9 cellular contexts compared by ENCODE assay signal in the genomic region with DNA sequence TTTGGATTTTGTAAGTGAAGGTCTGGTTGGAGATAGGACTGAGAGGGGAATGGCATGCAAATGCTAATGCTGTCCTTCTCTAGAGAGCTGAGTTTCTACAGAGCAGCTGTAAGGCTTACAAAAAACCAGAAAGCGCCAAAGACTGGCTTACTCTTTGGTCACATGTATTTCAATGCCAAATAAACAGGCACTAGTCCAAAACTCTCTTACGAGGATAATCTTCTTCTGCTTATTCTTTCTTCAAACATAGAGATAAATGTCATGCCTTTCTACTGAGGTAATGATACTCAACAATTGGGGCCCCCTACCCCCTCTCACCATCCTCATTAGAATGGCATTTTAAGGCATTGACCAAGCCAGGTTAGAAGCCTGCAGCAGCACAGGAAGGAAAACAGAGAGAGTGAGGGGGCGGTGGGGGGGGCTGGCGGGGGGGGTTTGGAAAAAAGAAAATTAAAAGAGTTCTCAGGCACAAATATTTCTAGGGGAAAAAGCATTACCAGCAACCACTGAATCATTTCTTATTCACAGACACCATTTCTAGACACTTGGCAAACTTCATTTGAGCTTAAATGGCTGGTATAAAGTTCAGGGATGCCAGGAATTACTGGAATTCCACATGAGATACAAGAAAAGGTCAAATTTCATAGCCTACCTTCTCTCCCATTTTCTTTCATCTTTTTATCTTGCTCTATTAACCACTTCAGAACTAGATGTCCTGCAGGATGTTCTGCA. TPM values are rescaled to one million over a fixed set of nuclear protein-coding genes. Genes with fewer than 3 reads are reported as not detected.
DNase-seq lines count a peak whose midpoint lies in the region; ATAC-seq and TF ChIP-seq lines count a peak whose summit lies in the region.
"Had no signal": no experiment of that assay in that cellular context is flagged by ENCODE, and none has a peak within 500 bp of the region (broad histone marks: within the 10 kb centered on the region; RNA-seq: fewer than 3 reads in every experiment).

No MANE protein-coding gene starts in this region.

- DNase-seq in Right ventricle myocardium inferior (ENCODE audit: missing footprints) (no peak), cardiac septum (ENCODE audit: low spot score) (no peak), epithelial cell of esophagus (ENCODE audit: low read depth) (peak; percentile 21), lung microvascular endothelial cell (ENCODE audit: low read depth in 2 of 2) (peak; percentile 24 to 49), hippocampal formation (lab: John Stamatoyannopoulos, UW) (no peak), left colon (no peak)
- DNase-seq in stimulated activated CD4-positive, alpha-beta T cell treated with anti-CD3 and anti-CD28 coated beads, Interleukin-2, amount 100 ng/mL, for 24 hours, result no peak
- DNase-seq: activated effector memory CD4-positive, alpha-beta T cell treated with Interleukin-2 at 50 U/mL for 16 hours had no signal

- ATAC-seq in Right ventricle myocardium inferior (peak; percentile 88), left colon (no peak), HG03442 (IDR thresholded peaks at IDR 0.05; ENCODE audit: unreplicated experiment) (no peak)

- no peak overlapping the region for H3K4me3 ChIP-seq in epithelial cell of esophagus (ENCODE audit: low read length)

- no peak for TF ChIP-seq CTCF in epithelial cell of esophagus (IDR thresholded peaks at IDR 0.05; ENCODE audit: insufficient read depth, low read depth, low read length, missing control alignments)

- intact Hi-C loops in Right ventricle myocardium inferior (cut with DNase I), result loop anchor here (10.0 kb wide), 2 partner anchors 145 to 175 kb away; no protein-coding TSS in a partner anchor
- intact Hi-C loops in cardiac septum (cut with DNase I), result loop anchor here (10.0 kb wide), 1 partner anchor 85 kb away; no protein-coding TSS in a partner anchor
- intact Hi-C loops in left colon (cut with DNase I, micrococcal nuclease), result no loop called here

RNA-seq across cellular contexts. Expression of gene PUM3, which starts 34.0 kb away (rescaled TPM):
- total RNA-seq in Right ventricle myocardium inferior (15.3 TPM), cardiac septum (25.2 TPM), lung microvascular endothelial cell (19.8 and 29.2 TPM in 2 replicates), left colon (10 to 100 TPM; 27.2 to 41.4 TPM)

Comparison
In these comparisons a context has a peak if more than half of its experiments do, and no peak if none do; other contexts are left out.
1. DNase-seq: peak in epithelial cell of esophagus (single experiment) and lung microvascular endothelial cell (2 of 2); none in Right ventricle myocardium inferior (single experiment), cardiac septum (single experiment), hippocampal formation (0 of 2), left colon (0 of 2) and stimulated activated CD4-positive, alpha-beta T cell treated with anti-CD3 and anti-CD28 coated beads, Interleukin-2, amount 100 ng/mL, for 24 hours (0 of 2).
2. intact Hi-C loops: an anchor here in Right ventricle myocardium inferior (10.0 kb wide) and cardiac septum (10.0 kb wide); none called in left colon.